ENCODE assay signal across 27 cellular contexts in the genomic region with DNA sequence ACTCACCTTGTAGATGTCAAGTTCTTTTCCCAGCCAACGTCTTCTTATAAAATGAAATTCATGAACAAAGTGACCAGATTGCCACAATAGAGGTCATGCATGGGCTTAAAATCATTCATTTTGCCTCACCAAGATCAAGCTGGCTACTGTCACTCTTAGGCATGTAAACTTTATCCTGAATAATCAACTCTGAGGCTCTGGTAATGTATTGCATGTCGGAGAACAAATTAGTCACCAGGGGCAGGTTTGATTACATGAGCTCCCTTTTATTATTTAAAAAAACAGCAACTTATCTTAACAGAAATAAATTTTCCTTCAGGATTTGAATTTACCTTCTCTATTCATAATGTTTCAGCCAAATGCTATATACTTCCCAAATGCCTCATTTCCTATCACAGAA.
"Had no signal": no experiment of that assay in that cellular context is flagged by ENCODE, and none has a peak within 500 bp of the region (broad histone marks: within the 10 kb centered on the region; RNA-seq: fewer than 3 reads in every experiment).

No MANE protein-coding gene starts in this region.

- FAIRE-seq: endometrium had no signal

- H3K27ac Mint-ChIP-seq: dendritic cell treated with granulocyte-macrophage colony-stimulating factor and Interleukin-4, amounts not matched to agents 40 ng/mL and 50 ng/mL, for 4 days; effector memory CD8-positive, alpha-beta T cell; endodermal cell; mesothelial cell of epicardium; naive thymus-derived CD4-positive, alpha-beta T cell had no signal

- H3K4me3 Mint-ChIP-seq: dendritic cell treated with granulocyte-macrophage colony-stimulating factor and Interleukin-4, amounts not matched to agents 40 ng/mL and 50 ng/mL, for 4 days; effector memory CD8-positive, alpha-beta T cell; endodermal cell; mesothelial cell of epicardium; naive thymus-derived CD4-positive, alpha-beta T cell had no signal

- H3K27ac ChIP-seq: colonic mucosa, epithelial cell of prostate, esophagus squamous epithelium, gastrocnemius medialis, heart right ventricle, left ventricle myocardium inferior, lower lobe of right lung had no signal

- ATAC-seq: effector memory CD8-positive, alpha-beta T cell; esophagus mucosa; gastrocnemius medialis; heart right ventricle; left cardiac atrium; left lobe of liver; lower lobe of right lung; naive thymus-derived CD4-positive, alpha-beta T cell had no signal

- H3K9me3 ChIP-seq: colonic mucosa, esophagus squamous epithelium, gastrocnemius medialis, lower lobe of right lung had no signal

- H3K4me1 ChIP-seq: colonic mucosa, esophagus squamous epithelium, gastrocnemius medialis, heart right ventricle, left ventricle myocardium inferior, lower lobe of right lung had no signal

- H3K4me3 ChIP-seq: colonic mucosa, esophagus squamous epithelium, gastrocnemius medialis, heart right ventricle, left ventricle myocardium inferior, lower lobe of right lung had no signal

- H3K36me3 Mint-ChIP-seq: mesothelial cell of epicardium had no signal

- H3K36me3 ChIP-seq: colonic mucosa, esophagus squamous epithelium, gastrocnemius medialis, heart right ventricle, left ventricle myocardium inferior, lower lobe of right lung had no signal

- H3K4me1 Mint-ChIP-seq: endodermal cell had no signal

- H3K27me3 ChIP-seq: colonic mucosa, esophagus squamous epithelium, gastrocnemius medialis had no signal

- DNase-seq: cerebellar nuclear complex; colonic mucosa; cortex of kidney; effector CD8-positive, alpha-beta T cell; effector memory CD8-positive, alpha-beta T cell; endodermal cell; erythroblast; esophagus squamous epithelium; foreskin fibroblast; foreskin melanocyte; gastrocnemius medialis; glutamatergic neuron; head of caudate nucleus; heart right ventricle; hippocampal formation; islet precursor cell; left cardiac atrium; left ventricle myocardium inferior; lower lobe of right lung; mesenchymal stem cell; naive thymus-derived CD4-positive, alpha-beta T cell had no signal

- H3K9me3 Mint-ChIP-seq: endodermal cell had no signal
